Comparison of ENCODE assay signal across 1 cellular context in the genomic region with DNA sequence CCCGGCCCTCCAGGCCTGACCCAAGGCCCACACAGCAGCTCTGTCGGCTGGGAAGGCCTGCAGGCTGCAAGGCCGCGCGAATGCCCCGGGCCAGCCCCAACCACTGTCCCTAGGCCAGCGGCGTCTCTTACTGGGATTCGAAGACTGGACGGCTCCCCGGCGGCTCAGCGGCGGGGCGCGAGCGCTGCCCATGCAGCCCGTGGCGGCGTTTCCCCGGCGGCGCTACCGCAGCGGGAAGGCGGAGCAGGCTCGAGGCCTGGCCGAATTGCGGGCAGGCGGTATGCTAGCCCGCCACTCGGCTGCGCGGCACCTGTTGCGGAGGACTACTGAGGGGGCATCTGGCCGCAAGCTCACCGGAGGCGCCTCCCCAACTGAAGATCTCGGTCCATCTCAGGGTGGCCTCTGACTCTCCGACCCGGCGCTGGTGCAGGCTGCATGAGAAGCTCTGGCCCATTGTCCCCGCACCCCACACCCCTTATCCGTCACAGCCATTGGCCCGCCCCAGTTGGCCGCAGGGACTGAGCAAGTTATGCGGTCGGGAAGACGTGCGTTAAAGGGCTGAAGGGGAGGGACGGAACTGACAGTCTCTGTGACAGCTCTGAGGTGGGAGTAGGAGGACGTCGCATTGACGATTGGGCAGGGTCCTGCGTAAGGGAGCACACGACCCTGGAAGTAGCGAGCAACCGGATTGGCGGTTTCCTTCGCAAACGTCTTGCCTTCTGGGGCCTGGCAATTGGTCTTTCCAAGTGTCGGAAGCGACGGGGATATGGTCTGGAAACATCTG.
TF ChIP-seq lines count a peak whose summit lies in the region.

No MANE protein-coding gene starts in this region.

TF ChIP-seq in HCT116, 20 proteins besides CTCF, POLR2A, EP300 and RAD21 (continued from another document):
- TF ChIP-seq, protein P1, sequence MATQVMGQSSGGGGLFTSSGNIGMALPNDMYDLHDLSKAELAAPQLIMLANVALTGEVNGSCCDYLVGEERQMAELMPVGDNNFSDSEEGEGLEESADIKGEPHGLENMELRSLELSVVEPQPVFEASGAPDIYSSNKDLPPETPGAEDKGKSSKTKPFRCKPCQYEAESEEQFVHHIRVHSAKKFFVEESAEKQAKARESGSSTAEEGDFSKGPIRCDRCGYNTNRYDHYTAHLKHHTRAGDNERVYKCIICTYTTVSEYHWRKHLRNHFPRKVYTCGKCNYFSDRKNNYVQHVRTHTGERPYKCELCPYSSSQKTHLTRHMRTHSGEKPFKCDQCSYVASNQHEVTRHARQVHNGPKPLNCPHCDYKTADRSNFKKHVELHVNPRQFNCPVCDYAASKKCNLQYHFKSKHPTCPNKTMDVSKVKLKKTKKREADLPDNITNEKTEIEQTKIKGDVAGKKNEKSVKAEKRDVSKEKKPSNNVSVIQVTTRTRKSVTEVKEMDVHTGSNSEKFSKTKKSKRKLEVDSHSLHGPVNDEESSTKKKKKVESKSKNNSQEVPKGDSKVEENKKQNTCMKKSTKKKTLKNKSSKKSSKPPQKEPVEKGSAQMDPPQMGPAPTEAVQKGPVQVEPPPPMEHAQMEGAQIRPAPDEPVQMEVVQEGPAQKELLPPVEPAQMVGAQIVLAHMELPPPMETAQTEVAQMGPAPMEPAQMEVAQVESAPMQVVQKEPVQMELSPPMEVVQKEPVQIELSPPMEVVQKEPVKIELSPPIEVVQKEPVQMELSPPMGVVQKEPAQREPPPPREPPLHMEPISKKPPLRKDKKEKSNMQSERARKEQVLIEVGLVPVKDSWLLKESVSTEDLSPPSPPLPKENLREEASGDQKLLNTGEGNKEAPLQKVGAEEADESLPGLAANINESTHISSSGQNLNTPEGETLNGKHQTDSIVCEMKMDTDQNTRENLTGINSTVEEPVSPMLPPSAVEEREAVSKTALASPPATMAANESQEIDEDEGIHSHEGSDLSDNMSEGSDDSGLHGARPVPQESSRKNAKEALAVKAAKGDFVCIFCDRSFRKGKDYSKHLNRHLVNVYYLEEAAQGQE (IDR thresholded peaks at IDR 0.05; ENCODE audit: low read depth) = no peak
- no peak for TF ChIP-seq SP1 (IDR thresholded peaks at IDR 0.05; ENCODE audit: low read depth)
- TF ChIP-seq YY1 (IDR thresholded peaks at IDR 0.05; ENCODE audit: extremely low read depth, insufficient replicate concordance, low read depth, low read length) = no peak
- TF ChIP-seq, protein P2, sequence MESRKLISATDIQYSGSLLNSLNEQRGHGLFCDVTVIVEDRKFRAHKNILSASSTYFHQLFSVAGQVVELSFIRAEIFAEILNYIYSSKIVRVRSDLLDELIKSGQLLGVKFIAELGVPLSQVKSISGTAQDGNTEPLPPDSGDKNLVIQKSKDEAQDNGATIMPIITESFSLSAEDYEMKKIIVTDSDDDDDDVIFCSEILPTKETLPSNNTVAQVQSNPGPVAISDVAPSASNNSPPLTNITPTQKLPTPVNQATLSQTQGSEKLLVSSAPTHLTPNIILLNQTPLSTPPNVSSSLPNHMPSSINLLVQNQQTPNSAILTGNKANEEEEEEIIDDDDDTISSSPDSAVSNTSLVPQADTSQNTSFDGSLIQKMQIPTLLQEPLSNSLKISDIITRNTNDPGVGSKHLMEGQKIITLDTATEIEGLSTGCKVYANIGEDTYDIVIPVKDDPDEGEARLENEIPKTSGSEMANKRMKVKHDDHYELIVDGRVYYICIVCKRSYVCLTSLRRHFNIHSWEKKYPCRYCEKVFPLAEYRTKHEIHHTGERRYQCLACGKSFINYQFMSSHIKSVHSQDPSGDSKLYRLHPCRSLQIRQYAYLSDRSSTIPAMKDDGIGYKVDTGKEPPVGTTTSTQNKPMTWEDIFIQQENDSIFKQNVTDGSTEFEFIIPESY (IDR thresholded peaks at IDR 0.05; ENCODE audit: extremely low read depth, insufficient replicate concordance, low read length) = no peak
- TF ChIP-seq FOSL1 (IDR thresholded peaks at IDR 0.05; ENCODE audit: low read depth) = no peak
- no peak for TF ChIP-seq POLR2AphosphoS5 (IDR thresholded peaks at IDR 0.05; ENCODE audit: low read depth, low read length)
- TF ChIP-seq CEBPB (IDR thresholded peaks at IDR 0.05; ENCODE audit: low read depth) = no peak
- TF ChIP-seq JUND (IDR thresholded peaks at IDR 0.05) = no peak
- TF ChIP-seq, protein P3, sequence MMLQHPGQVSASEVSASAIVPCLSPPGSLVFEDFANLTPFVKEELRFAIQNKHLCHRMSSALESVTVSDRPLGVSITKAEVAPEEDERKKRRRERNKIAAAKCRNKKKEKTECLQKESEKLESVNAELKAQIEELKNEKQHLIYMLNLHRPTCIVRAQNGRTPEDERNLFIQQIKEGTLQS (IDR thresholded peaks at IDR 0.05) = no peak
- TF ChIP-seq SIN3A (IDR thresholded peaks at IDR 0.05; ENCODE audit: low read depth) = no peak
- no peak for TF ChIP-seq SRF (IDR thresholded peaks at IDR 0.05; ENCODE audit: low read depth)
- no peak for TF ChIP-seq CBX3 (IDR thresholded peaks at IDR 0.05; ENCODE audit: low read depth)
- no peak for TF ChIP-seq ZNF274 (IDR thresholded peaks at IDR 0.05; ENCODE audit: low read depth, low read length)
- TF ChIP-seq, protein P4, sequence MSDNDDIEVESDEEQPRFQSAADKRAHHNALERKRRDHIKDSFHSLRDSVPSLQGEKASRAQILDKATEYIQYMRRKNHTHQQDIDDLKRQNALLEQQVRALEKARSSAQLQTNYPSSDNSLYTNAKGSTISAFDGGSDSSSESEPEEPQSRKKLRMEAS (IDR thresholded peaks at IDR 0.05) = no peak
- TF ChIP-seq EGR1 (IDR thresholded peaks at IDR 0.05; ENCODE audit: low read depth) = no peak
